Comparison of ENCODE assay signal across 30 cellular contexts in genomic region chr5:172588380-172588779, GRCh38.
"Had no signal": no experiment of that assay in that cellular context is flagged by ENCODE, and none has a peak within 500 bp of the region (broad histone marks: within the 10 kb centered on the region; RNA-seq: fewer than 3 reads in every experiment).

No MANE protein-coding gene starts in this region.

- H3K36me3 Mint-ChIP-seq: activated CD4-positive, alpha-beta memory T cell treated with anti-CD3 and anti-CD28 coated beads for 36 hours; activated CD8-positive, alpha-beta memory T cell treated with anti-CD3 and anti-CD28 coated beads, Interleukin-2, amount 10 ng/mL, durations not matched to agents 7 days and 5 days; activated naive CD4-positive, alpha-beta T cell treated with anti-CD3 and anti-CD28 coated beads, Interleukin-2, amount 50 U/mL, for 24 hours; activated naive CD8-positive, alpha-beta T cell treated with anti-CD3 and anti-CD28 coated beads, Interleukin-2, amount 10 ng/mL, durations not matched to agents 7 days and 5 days; brain had no signal

- H3K9me3 Mint-ChIP-seq: activated CD4-positive, alpha-beta memory T cell treated with anti-CD3 and anti-CD28 coated beads for 36 hours; activated CD4-positive, alpha-beta T cell treated with anti-CD3 and anti-CD28 coated beads, Interleukin-2, amount 10 ng/mL, durations not matched to agents 24 days and 14 days; activated naive CD4-positive, alpha-beta T cell treated with anti-CD3 and anti-CD28 coated beads for 36 hours; activated naive CD4-positive, alpha-beta T cell treated with anti-CD3 and anti-CD28 coated beads, Interleukin-2, amount 50 U/mL, for 24 hours; activated naive CD8-positive, alpha-beta T cell treated with anti-CD3 and anti-CD28 coated beads, Interleukin-2, amount 10 ng/mL, durations not matched to agents 7 days and 5 days; activated T-helper 1 cell treated with anti-CD3 and anti-CD28 coated beads, Interleukin-12 subunit alpha, Interleukin-12 subunit beta, Interleukin-2, Interleukin-4 antibody, amounts not matched to agents 30 ng/mL and 10 ng/mL and 1 ng/mL, durations not matched to agents 14 hours and 24 hours and 36 hours; activated T-helper 2 cell treated with anti-CD3 and anti-CD28 coated beads, Interferon-gamma antibody, Interleukin-2, Interleukin-4, amounts not matched to agents 10 μg/mL and 5 μg/mL and 100 μg/mL, durations not matched to agents 14 hours and 24 hours and 36 hours; brain had no signal

- H3K9me3 ChIP-seq: ascending aorta, breast epithelium, colonic mucosa, esophagus squamous epithelium, gastroesophageal sphincter had no signal

- H3K27ac ChIP-seq: ascending aorta, breast epithelium, cardiac muscle cell, colonic mucosa, epithelial cell of prostate, gastroesophageal sphincter had no signal

- DNase-seq: activated CD4-positive, alpha-beta memory T cell treated with anti-CD3 and anti-CD28 coated beads for 36 hours; activated CD4-positive, alpha-beta T cell treated with anti-CD3 and anti-CD28 coated beads for 36 hours; activated CD4-positive, alpha-beta T cell treated with anti-CD3 and anti-CD28 coated beads, Interleukin-2, amount 10 ng/mL, durations not matched to agents 24 days and 14 days; activated CD4-positive, CD25-positive, alpha-beta regulatory T cell; activated CD4-positive, CD25-positive, alpha-beta regulatory T cell treated with anti-CD3 and anti-CD28 coated beads, Interleukin-2, amount 50 U/mL, for 72 hours; activated CD8-positive, alpha-beta memory T cell treated with anti-CD3 and anti-CD28 coated beads, Interleukin-2, amount 10 ng/mL, durations not matched to agents 7 days and 5 days; activated CD8-positive, alpha-beta memory T cell treated with anti-CD3 and anti-CD28 coated beads, Interleukin-2, amount 50 U/mL, for 4 hours; activated CD8-positive, alpha-beta T cell treated with anti-CD3 and anti-CD28 coated beads, Interleukin-2, amount 10 ng/mL, durations not matched to agents 7 days and 5 days; activated naive CD4-positive, alpha-beta T cell treated with anti-CD3 and anti-CD28 coated beads for 36 hours; activated naive CD8-positive, alpha-beta T cell treated with anti-CD3 and anti-CD28 coated beads, Interleukin-2, amount 10 ng/mL, durations not matched to agents 7 days and 5 days; activated T-cell treated with anti-CD3 and anti-CD28 coated beads, Interleukin-2, amount 50 U/mL, for 1 hour; activated T-cell treated with anti-CD3 and anti-CD28 coated beads, Interleukin-2, amount 50 U/mL, for 48 hours; central memory CD4-positive, alpha-beta T cell; cerebellar nuclear complex; colonic mucosa; effector CD8-positive, alpha-beta T cell; esophagus squamous epithelium; foreskin melanocyte; T-helper 2 cell had no signal

- H3K4me1 ChIP-seq: ascending aorta, breast epithelium, colonic mucosa had no signal

- H3K4me3 Mint-ChIP-seq: activated CD4-positive, alpha-beta memory T cell treated with anti-CD3 and anti-CD28 coated beads for 36 hours; activated CD4-positive, alpha-beta T cell treated with anti-CD3 and anti-CD28 coated beads for 36 hours; activated CD4-positive, alpha-beta T cell treated with anti-CD3 and anti-CD28 coated beads, Interleukin-2, amount 10 ng/mL, durations not matched to agents 24 days and 14 days; activated CD8-positive, alpha-beta memory T cell treated with anti-CD3 and anti-CD28 coated beads, Interleukin-2, amount 10 ng/mL, durations not matched to agents 7 days and 5 days; activated CD8-positive, alpha-beta T cell treated with anti-CD3 and anti-CD28 coated beads, Interleukin-2, amount 10 ng/mL, durations not matched to agents 7 days and 5 days; activated naive CD4-positive, alpha-beta T cell treated with anti-CD3 and anti-CD28 coated beads for 36 hours; activated naive CD4-positive, alpha-beta T cell treated with anti-CD3 and anti-CD28 coated beads, Interleukin-2, amount 50 U/mL, for 24 hours; activated naive CD8-positive, alpha-beta T cell treated with anti-CD3 and anti-CD28 coated beads, Interleukin-2, amount 10 ng/mL, durations not matched to agents 7 days and 5 days; activated T-helper 1 cell treated with anti-CD3 and anti-CD28 coated beads, Interleukin-12 subunit alpha, Interleukin-12 subunit beta, Interleukin-2, Interleukin-4 antibody, amounts not matched to agents 30 ng/mL and 10 ng/mL and 1 ng/mL, durations not matched to agents 14 hours and 24 hours and 36 hours; brain had no signal

- H3K27me3 ChIP-seq: ascending aorta, breast epithelium, cardiac muscle cell, colonic mucosa, esophagus squamous epithelium, gastroesophageal sphincter had no signal

- ATAC-seq: activated CD4-positive, alpha-beta T cell treated with anti-CD3 and anti-CD28 coated beads for 36 hours; activated CD8-positive, alpha-beta memory T cell treated with anti-CD3 and anti-CD28 coated beads, Interleukin-2, amount 10 ng/mL, durations not matched to agents 7 days and 5 days; activated CD8-positive, alpha-beta T cell treated with anti-CD3 and anti-CD28 coated beads, Interleukin-2, amount 10 ng/mL, durations not matched to agents 7 days and 5 days; gastroesophageal sphincter had no signal

- FAIRE-seq: endometrium, endothelial cell of umbilical vein had no signal

- H3K27ac Mint-ChIP-seq: activated CD4-positive, alpha-beta memory T cell treated with anti-CD3 and anti-CD28 coated beads for 36 hours; activated CD4-positive, alpha-beta T cell treated with anti-CD3 and anti-CD28 coated beads for 36 hours; activated CD4-positive, alpha-beta T cell treated with anti-CD3 and anti-CD28 coated beads, Interleukin-2, amount 10 ng/mL, durations not matched to agents 24 days and 14 days; activated CD8-positive, alpha-beta memory T cell treated with anti-CD3 and anti-CD28 coated beads, Interleukin-2, amount 10 ng/mL, durations not matched to agents 7 days and 5 days; activated CD8-positive, alpha-beta T cell treated with anti-CD3 and anti-CD28 coated beads, Interleukin-2, amount 10 ng/mL, durations not matched to agents 7 days and 5 days; activated naive CD4-positive, alpha-beta T cell treated with anti-CD3 and anti-CD28 coated beads for 36 hours; activated naive CD4-positive, alpha-beta T cell treated with anti-CD3 and anti-CD28 coated beads, Interleukin-2, amount 50 U/mL, for 24 hours; activated naive CD8-positive, alpha-beta T cell treated with anti-CD3 and anti-CD28 coated beads, Interleukin-2, amount 10 ng/mL, durations not matched to agents 7 days and 5 days; activated T-helper 1 cell treated with anti-CD3 and anti-CD28 coated beads, Interleukin-12 subunit alpha, Interleukin-12 subunit beta, Interleukin-2, Interleukin-4 antibody, amounts not matched to agents 30 ng/mL and 10 ng/mL and 1 ng/mL, durations not matched to agents 14 hours and 24 hours and 36 hours; activated T-helper 2 cell treated with anti-CD3 and anti-CD28 coated beads, Interferon-gamma antibody, Interleukin-2, Interleukin-4, amounts not matched to agents 10 μg/mL and 5 μg/mL and 100 μg/mL, durations not matched to agents 14 hours and 24 hours and 36 hours; brain had no signal

- H3K4me3 ChIP-seq: ascending aorta, breast epithelium, cardiac muscle cell, colonic mucosa, esophagus squamous epithelium, gastroesophageal sphincter had no signal

- H3K36me3 ChIP-seq: ascending aorta, breast epithelium, cardiac muscle cell, colonic mucosa, esophagus squamous epithelium, gastroesophageal sphincter had no signal

- H3K4me1 Mint-ChIP-seq: activated CD4-positive, alpha-beta T cell treated with anti-CD3 and anti-CD28 coated beads for 36 hours; activated CD4-positive, alpha-beta T cell treated with anti-CD3 and anti-CD28 coated beads, Interleukin-2, amount 10 ng/mL, durations not matched to agents 24 days and 14 days; activated CD8-positive, alpha-beta memory T cell treated with anti-CD3 and anti-CD28 coated beads, Interleukin-2, amount 10 ng/mL, durations not matched to agents 7 days and 5 days; activated naive CD4-positive, alpha-beta T cell treated with anti-CD3 and anti-CD28 coated beads, Interleukin-2, amount 50 U/mL, for 24 hours; activated naive CD8-positive, alpha-beta T cell treated with anti-CD3 and anti-CD28 coated beads, Interleukin-2, amount 10 ng/mL, durations not matched to agents 7 days and 5 days had no signal
